Comparison of ENCODE assay signal across 11 cellular contexts in the genomic region with DNA sequence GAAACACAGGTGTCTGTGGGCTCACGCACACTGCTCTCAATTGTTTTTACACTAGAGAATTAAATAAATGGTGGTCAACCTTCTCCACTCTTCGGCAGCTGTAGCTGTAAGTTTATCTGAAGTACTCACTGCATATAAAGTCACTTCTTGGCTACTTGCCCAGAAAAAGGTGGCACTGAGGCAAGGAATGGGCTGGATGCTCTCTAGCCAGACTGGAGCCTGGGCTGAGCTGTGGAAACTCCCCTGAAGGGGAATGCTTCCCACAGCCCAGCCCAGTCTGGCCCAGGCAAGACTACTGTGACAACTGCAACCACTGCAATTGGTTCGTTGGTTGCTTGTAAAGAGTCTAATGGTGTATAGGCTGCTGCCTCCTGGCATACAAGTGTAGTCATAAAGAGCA. TPM values are rescaled to one million over a fixed set of nuclear protein-coding genes. Genes with fewer than 3 reads are reported as not detected.
DNase-seq lines count a peak whose midpoint lies in the region; ATAC-seq and TF ChIP-seq lines count a peak whose summit lies in the region.
"Had no signal": no experiment of that assay in that cellular context is flagged by ENCODE, and none has a peak within 500 bp of the region (broad histone marks: within the 10 kb centered on the region; RNA-seq: fewer than 3 reads in every experiment).

No MANE protein-coding gene starts in this region.

- H3K36me3 ChIP-seq in brain microvascular endothelial cell (replicated peaks), result peaks cover 56% of the 10 kb centered on the region

- no peak overlapping the region for H3K4me3 ChIP-seq in brain microvascular endothelial cell (ENCODE audit: low read depth, low read length)

- no peaks in the 10 kb centered on the region for H3K27me3 ChIP-seq in CD4-positive, alpha-beta T cell (ENCODE audit: control insufficient read depth, insufficient read depth, low read length)
- H3K27me3 ChIP-seq in brain microvascular endothelial cell (replicated peaks), result no peaks in the 10 kb centered on the region

- H3K27me3 Mint-ChIP-seq in CD4-positive, alpha-beta T cell, result no peaks in the 10 kb centered on the region

- H3K9me3 ChIP-seq in CD4-positive, alpha-beta T cell (ENCODE audit: control insufficient read depth, low read length), result no peaks in the 10 kb centered on the region

- no peak for ATAC-seq in CD4-positive, alpha-beta T cell (ENCODE audit: poor library complexity)
- ATAC-seq in GM21423 (IDR thresholded peaks at IDR 0.05; ENCODE audit: unreplicated experiment), result no peak
- no peak for ATAC-seq in GM21528 (IDR thresholded peaks at IDR 0.05; ENCODE audit: low FRiP score, unreplicated experiment)

- no peak for DNase-seq in CD4-positive, alpha-beta T cell
- peak; percentile 80 for DNase-seq in M059J (ENCODE audit: low read depth)
- DNase-seq in brain microvascular endothelial cell, result peak; percentile 64
- peak; percentile 65 for DNase-seq in medulla oblongata (ENCODE audit: extremely low spot score)
- DNase-seq in COLO668 (lab: John Stamatoyannopoulos, UW; ENCODE audit: unreplicated experiment), result no peak
- DNase-seq in GM19238 (ENCODE audit: insufficient read length, low spot score), result no peak
- DNase-seq: activated CD8-positive, alpha-beta memory T cell treated with anti-CD3 and anti-CD28 coated beads, Interleukin-2, amount 50 U/mL, for 48 hours; stimulated activated CD8-positive, alpha-beta memory T cell treated with anti-CD3 and anti-CD28 coated beads, Interleukin-4, amount 100 ng/mL, for 48 hours had no signal

- peak overlapping the region; percentile 20 for H3K27ac Mint-ChIP-seq in CD4-positive, alpha-beta T cell

- intact Hi-C loops in CD4-positive, alpha-beta T cell (cut with DNase I, micrococcal nuclease), result no loop called here

- CTCF ChIA-PET in CD4-positive, alpha-beta T cell (lab: Charles Lee), result no interaction called here

- no peak overlapping the region for H3K4me3 Mint-ChIP-seq in CD4-positive, alpha-beta T cell

- in situ Hi-C loops in brain microvascular endothelial cell (cut with HindIII; ENCODE audit: low pct_ligation_motif_present, low sequenced_read_pairs), result no loop called here

- peaks cover 65% of the 10 kb centered on the region for H3K36me3 Mint-ChIP-seq in CD4-positive, alpha-beta T cell (ENCODE audit: low read depth)

- no peaks in the 10 kb centered on the region for H3K4me1 Mint-ChIP-seq in CD4-positive, alpha-beta T cell (ENCODE audit: low read depth)

- H3K27ac ChIP-seq in CD4-positive, alpha-beta T cell (ENCODE audit: low read depth, low read length), result no peak overlapping the region
- no peak overlapping the region for H3K27ac ChIP-seq in brain microvascular endothelial cell
- H3K27ac ChIP-seq: C4-2B had no signal

- TF ChIP-seq CTCF in CD4-positive, alpha-beta T cell (IDR thresholded peaks at IDR 0.05), result no peak
- TF ChIP-seq CTCF in brain microvascular endothelial cell (IDR thresholded peaks at IDR 0.05; ENCODE audit: low read depth, low read length, missing control alignments), result no peak

- POLR2A ChIA-PET in CD4-positive, alpha-beta T cell (lab: Charles Lee), result interaction anchor here (1.7 kb wide), 1 partner anchor 86 kb away, joined by 4 read pairs; a partner anchor contains a TSS

- no peaks in the 10 kb centered on the region for H3K9me3 Mint-ChIP-seq in CD4-positive, alpha-beta T cell

RNA-seq across cellular contexts. Expression of a gene that starts 4.5 kb away (rescaled TPM):
- under 1 TPM; 0.30 to 0.31 TPM for total RNA-seq in CD4-positive, alpha-beta T cell
- 0.25 TPM in 1 of 2 replicates, not detected in the other for total RNA-seq in M059J (2014; rRNA removed; shearing (Covaris generic))

RNA-seq across cellular contexts. Expression of a gene that starts 11.5 kb away (rescaled TPM):
- 100 to 1,000 TPM; 119 to 132 TPM for total RNA-seq in CD4-positive, alpha-beta T cell
- total RNA-seq in M059J (2014; rRNA removed; shearing (Covaris generic)), result 231 and 270 TPM in 2 replicates

RNA-seq across cellular contexts. Expression of a gene that starts 11.7 kb away (rescaled TPM):
- 1 to 10 TPM in 1 of 2 experiments, under 1 TPM in 1; 0.91 to 1.6 TPM for total RNA-seq in CD4-positive, alpha-beta T cell
- total RNA-seq in M059J (2014; rRNA removed; shearing (Covaris generic)), result not detected in 2 replicates

RNA-seq across cellular contexts. Expression of a gene that starts 47.5 kb away (rescaled TPM):
- total RNA-seq in CD4-positive, alpha-beta T cell, result under 1 TPM in 1 of 2 experiments, not detected in 1; 0.59 TPM
- total RNA-seq in M059J (2014; rRNA removed; shearing (Covaris generic)), result 7.3 and 10.3 TPM in 2 replicates

Comparison
In these comparisons a context has a peak if more than half of its experiments do, and no peak if none do; other contexts are left out.
1. DNase-seq: peak in M059J (single experiment), brain microvascular endothelial cell (single experiment) and medulla oblongata (single experiment); none in CD4-positive, alpha-beta T cell (0 of 10), COLO668 (single experiment) and GM19238 (single experiment).